8 cellular contexts compared by ENCODE assay signal in genomic region chr7:137898839-137899681, GRCh38. TPM values are rescaled to one million over a fixed set of nuclear protein-coding genes. Genes with fewer than 3 reads are reported as not detected.
DNase-seq lines count a peak whose midpoint lies in the region; ATAC-seq and TF ChIP-seq lines count a peak whose summit lies in the region.

No MANE protein-coding gene starts in this region.

- intact Hi-C loops in vagina (cut with DNase I), result loop anchor here (10.0 kb wide), 1 partner anchor 244 kb away; no protein-coding TSS in a partner anchor

- H3K27me3 ChIP-seq in right atrium auricular region, result no peaks in the 10 kb centered on the region
- H3K27me3 ChIP-seq in vagina, result no peaks in the 10 kb centered on the region

- H3K4me1 ChIP-seq in right atrium auricular region (peaks cover 0 to 33% of the 10 kb centered on the region in 2 donors), vagina (peaks cover 16% of the 10 kb centered on the region)

- H3K4me3 ChIP-seq in right atrium auricular region (peak overlapping the region in 1 of 2 donors; percentile 16), vagina (no peak overlapping the region)

- H3K4me1 Mint-ChIP-seq in T-cell, result peaks cover 17 to 22% (median 19%) of the 10 kb centered on the region in 3 donors
- H3K4me1 Mint-ChIP-seq in activated naive CD8-positive, alpha-beta T cell treated with anti-CD3 and anti-CD28 coated beads, Interleukin-2, amount 50 U/mL, for 24 hours, result peaks cover 45% of the 10 kb centered on the region

- ATAC-seq in HG02623 (IDR thresholded peaks at IDR 0.05; ENCODE audit: unreplicated experiment) (peak; percentile 58), T-cell (replicated peaks in 1 of 4) (peak; percentile 92 to 96 (median 94))
- peak; percentile 80 for ATAC-seq in activated naive CD8-positive, alpha-beta T cell treated with anti-CD3 and anti-CD28 coated beads, Interleukin-2, amount 50 U/mL, for 24 hours

- POLR2A ChIA-PET in T-cell (lab: Charles Lee), result interaction anchor here in 1 of 2 donors (0.6 kb wide), 1 partner anchor 1918 kb away, joined by 3 read pairs; no protein-coding TSS in a partner anchor

- peak overlapping the region; percentile 63 to 82 for H3K27ac Mint-ChIP-seq in T-cell
- peak overlapping the region; percentile 55 for H3K27ac Mint-ChIP-seq in activated naive CD8-positive, alpha-beta T cell treated with anti-CD3 and anti-CD28 coated beads, Interleukin-2, amount 50 U/mL, for 24 hours

- CTCF ChIA-PET in T-cell (lab: Charles Lee), result interaction anchor here (0.6 to 9.9 kb wide), 6 partner anchors 28 to 242 kb away, joined by 3 to 207 read pairs (median 8); partner anchors contain the start of gene CREB3L2 (in 2 of the 2)

- no peaks in the 10 kb centered on the region for H3K9me3 Mint-ChIP-seq in T-cell
- H3K9me3 Mint-ChIP-seq in activated naive CD8-positive, alpha-beta T cell treated with anti-CD3 and anti-CD28 coated beads, Interleukin-2, amount 50 U/mL, for 24 hours, result no peaks in the 10 kb centered on the region

- H3K36me3 ChIP-seq in right atrium auricular region (peaks cover 50% of the 10 kb centered on the region), vagina (peaks cover 0 to 57% of the 10 kb centered on the region in 2 donors)

- peaks cover 57% of the 10 kb centered on the region for H3K36me3 Mint-ChIP-seq in T-cell
- H3K36me3 Mint-ChIP-seq in activated naive CD8-positive, alpha-beta T cell treated with anti-CD3 and anti-CD28 coated beads, Interleukin-2, amount 50 U/mL, for 24 hours (ENCODE audit: low read depth), result peaks cover 27% of the 10 kb centered on the region

- peak; percentile 96 for TF ChIP-seq CTCF in GM12874 (IDR thresholded peaks at IDR 0.05; ENCODE audit: insufficient read depth, low read depth, low read length)
- peak; percentile 86 to 96 for TF ChIP-seq CTCF in right atrium auricular region (IDR thresholded peaks at IDR 0.05)
- TF ChIP-seq CTCF in vagina (IDR thresholded peaks at IDR 0.05), result peak; percentile 70 to 92 (median 82)

- H3K27ac ChIP-seq in right atrium auricular region, result peak overlapping the region; percentile 57 to 87
- peak overlapping the region; percentile 36 for H3K27ac ChIP-seq in vagina

- H3K9me3 ChIP-seq in right atrium auricular region (no peaks in the 10 kb centered on the region), vagina (no peaks in the 10 kb centered on the region)

- no peak for TF ChIP-seq POLR2A in vagina (IDR thresholded peaks at IDR 0.05)

- peak; percentile 39 for DNase-seq in NCI-H1048 (lab: John Stamatoyannopoulos, UW)
- peak; percentile 33 to 79 (median 68) for DNase-seq in T-cell
- DNase-seq in activated naive CD8-positive, alpha-beta T cell treated with anti-CD3 and anti-CD28 coated beads, Interleukin-2, amount 50 U/mL, for 24 hours, result peak; percentile 84
- DNase-seq in right atrium auricular region (ENCODE audit: low spot score), result peak; percentile 88
- peak; percentile 50 for DNase-seq in renal cortical epithelial cell (ENCODE audit: low read depth)
- no peak for DNase-seq in vagina (ENCODE audit: extremely low spot score in 2 of 2)

- H3K4me3 Mint-ChIP-seq in T-cell, result peak overlapping the region; percentile 36 to 63 (median 41)
- peak overlapping the region; percentile 22 for H3K4me3 Mint-ChIP-seq in activated naive CD8-positive, alpha-beta T cell treated with anti-CD3 and anti-CD28 coated beads, Interleukin-2, amount 50 U/mL, for 24 hours

- H3K27me3 Mint-ChIP-seq in T-cell, result no peaks in the 10 kb centered on the region
- H3K27me3 Mint-ChIP-seq in activated naive CD8-positive, alpha-beta T cell treated with anti-CD3 and anti-CD28 coated beads, Interleukin-2, amount 50 U/mL, for 24 hours, result no peaks in the 10 kb centered on the region

RNA-seq across cellular contexts. Expression of gene DGKI, which starts 52.3 kb away (rescaled TPM):
- total RNA-seq in T-cell, result not detected
- total RNA-seq in right atrium auricular region, result 1 to 10 TPM; 4.4 to 5.9 TPM
- total RNA-seq in renal cortical epithelial cell, result 8.0 and 17.5 TPM in 2 replicates
- total RNA-seq in vagina, result 1.2 TPM

Comparison
In these comparisons a context has a peak if more than half of its experiments do, and no peak if none do; other contexts are left out.
1. DNase-seq: peak in NCI-H1048 (single experiment), T-cell (34 of 34), activated naive CD8-positive, alpha-beta T cell treated with anti-CD3 and anti-CD28 coated beads, Interleukin-2, amount 50 U/mL, for 24 hours (single experiment), right atrium auricular region (single experiment) and renal cortical epithelial cell (single experiment); none in vagina (0 of 2).
2. Peak in every context shown above with its lines, with median percentiles within 50 percentile points of each other: CTCF ChIP-seq and ATAC-seq.